In the genomic region with DNA sequence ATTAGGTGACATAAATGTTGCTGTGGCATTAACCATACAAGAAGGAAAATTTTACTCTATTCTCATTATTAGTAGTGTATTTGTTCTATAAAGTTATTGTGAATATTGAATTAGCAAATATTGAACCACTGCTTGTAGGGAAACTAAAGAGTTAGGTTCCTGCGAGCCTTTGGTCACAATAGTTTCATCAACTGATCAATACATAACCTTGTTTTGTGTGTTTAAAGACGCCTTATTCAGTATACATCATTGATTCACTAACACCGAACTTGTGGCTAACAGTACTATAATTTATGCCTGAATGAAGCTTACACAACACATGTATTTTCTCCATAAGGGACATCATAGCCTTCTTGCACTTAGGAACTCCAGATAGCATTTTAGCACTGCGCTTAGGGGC, we compare ENCODE assay signal across 14 cellular contexts. TPM values are rescaled to one million over a fixed set of nuclear protein-coding genes. Genes with fewer than 3 reads are reported as not detected.
DNase-seq lines count a peak whose midpoint lies in the region; ATAC-seq, FAIRE-seq and TF ChIP-seq lines count a peak whose summit lies in the region.
"Had no signal": no experiment of that assay in that cellular context is flagged by ENCODE, and none has a peak within 500 bp of the region (broad histone marks: within the 10 kb centered on the region; RNA-seq: fewer than 3 reads in every experiment).

No MANE protein-coding gene starts in this region.

- peak overlapping the region in 2 of 3 donors; percentile 39 to 56 for H3K27ac Mint-ChIP-seq in CD4-positive, CD25-positive, alpha-beta regulatory T cell
- H3K27ac Mint-ChIP-seq in CD4-positive, alpha-beta memory T cell, result peak overlapping the region in 2 of 7 donors; percentile 5 to 32

- peaks cover 46% of the 10 kb centered on the region for H3K4me1 ChIP-seq in A549
- H3K4me1 ChIP-seq in CD4-positive, CD25-positive, alpha-beta regulatory T cell (ENCODE audit: control insufficient read depth, insufficient read depth, low read length, poor library complexity, severe bottlenecking), result peaks cover 45% of the 10 kb centered on the region
- H3K4me1 ChIP-seq in small intestine (ENCODE audit: control insufficient read depth in 2 of 2, insufficient read depth in 1 of 2, low read depth in 1 of 2, low read length in 1 of 2), result no peaks in the 10 kb centered on the region
- peaks cover 36% of the 10 kb centered on the region for H3K4me1 ChIP-seq in CD4-positive, alpha-beta memory T cell (ENCODE audit: insufficient read depth, low read length)
- H3K4me1 ChIP-seq: BLaER1 had no signal

- FAIRE-seq in A549 (lab: Jason Lieb, UNC) (no peak), small intestine (lab: Jason Lieb, UNC) (no peak)
- FAIRE-seq: D721Med, G401.6, GM12891, H1 had no signal

- no peak overlapping the region for H3K4me3 ChIP-seq in A549
- H3K4me3 ChIP-seq in CD4-positive, CD25-positive, alpha-beta regulatory T cell (ENCODE audit: low read depth, low read length), result no peak overlapping the region
- H3K4me3 ChIP-seq in SK-N-MC, result no peak overlapping the region
- H3K4me3 ChIP-seq in WERI-Rb-1 (ENCODE audit: low read depth, low read length), result no peak overlapping the region
- H3K4me3 ChIP-seq in small intestine (ENCODE audit: low read depth in 1 of 2, low read length in 2 of 2), result no peak overlapping the region
- no peak overlapping the region for H3K4me3 ChIP-seq in CD4-positive, alpha-beta memory T cell (ENCODE audit: low read length in 2 of 2)
- H3K4me3 ChIP-seq: BLaER1, HAP-1 had no signal

- H3K27ac ChIP-seq in A549, result no peak overlapping the region
- no peak overlapping the region for H3K27ac ChIP-seq in CD4-positive, CD25-positive, alpha-beta regulatory T cell (ENCODE audit: insufficient read depth, low read length, poor library complexity, severe bottlenecking)
- peak overlapping the region; percentile 71 for H3K27ac ChIP-seq in SK-N-MC
- no peak overlapping the region for H3K27ac ChIP-seq in WERI-Rb-1
- H3K27ac ChIP-seq in small intestine (ENCODE audit: low read depth in 1 of 2, low read length in 1 of 2), result no peak overlapping the region
- H3K27ac ChIP-seq in CD4-positive, alpha-beta memory T cell (ENCODE audit: low read depth, low read length), result no peak overlapping the region
- H3K27ac ChIP-seq: BLaER1 had no signal

- no peak for TF ChIP-seq CTCF in A549 (IDR thresholded peaks at IDR 0.05)
- TF ChIP-seq CTCF in WERI-Rb-1 (IDR thresholded peaks at IDR 0.05; ENCODE audit: low read depth, low read length), result no peak

- CTCF ChIA-PET in A549 (lab: Yijun Ruan, JAX), result interaction anchor here (1.4 kb wide), 1 partner anchor 8 kb away, joined by 5 read pairs; no protein-coding TSS in a partner anchor
- CTCF ChIA-PET in CD4-positive, alpha-beta memory T cell (lab: Charles Lee; ENCODE audit: partially characterized antibody), result no interaction called here

- no peak for TF ChIP-seq RAD21 in A549 (conservative IDR thresholded peaks at IDR 0.05 in 1 of 2, IDR thresholded peaks at IDR 0.05 in 1 of 2)

- H3K27me3 ChIP-seq in CD4-positive, CD25-positive, alpha-beta regulatory T cell (ENCODE audit: control insufficient read depth, insufficient read depth, low read length), result no peaks in the 10 kb centered on the region
- H3K27me3 ChIP-seq in WERI-Rb-1 (ENCODE audit: insufficient read depth, low read depth, severe bottlenecking) (no peaks in the 10 kb centered on the region), small intestine (ENCODE audit: control insufficient read depth in 2 of 2, insufficient read depth in 2 of 2, low read length in 2 of 2) (no peaks in the 10 kb centered on the region)
- H3K27me3 ChIP-seq in CD4-positive, alpha-beta memory T cell (ENCODE audit: insufficient read depth, low read length), result no peaks in the 10 kb centered on the region
- H3K27me3 ChIP-seq: BLaER1 had no signal

- TF ChIP-seq POLR2A in A549 (IDR thresholded peaks at IDR 0.05; ENCODE audit: low read length), result no peak

- H3K9ac ChIP-seq in SK-N-MC (ENCODE audit: insufficient read length), result no peak overlapping the region
- H3K9ac ChIP-seq: BLaER1 had no signal

- intact Hi-C loops in CD4-positive, alpha-beta memory T cell (cut with micrococcal nuclease), result no loop called here

- peaks cover 8% of the 10 kb centered on the region for H3K36me3 Mint-ChIP-seq in CD4-positive, CD25-positive, alpha-beta regulatory T cell
- H3K36me3 Mint-ChIP-seq in CD4-positive, alpha-beta memory T cell, result peaks cover 18 to 26% of the 10 kb centered on the region in 2 donors

- H3K4me3 Mint-ChIP-seq in CD4-positive, CD25-positive, alpha-beta regulatory T cell, result peak overlapping the region in 1 of 4 donors; percentile 40
- H3K4me3 Mint-ChIP-seq in CD4-positive, alpha-beta memory T cell, result no peak overlapping the region

- no peaks in the 10 kb centered on the region for H3K27me3 Mint-ChIP-seq in CD4-positive, CD25-positive, alpha-beta regulatory T cell
- H3K27me3 Mint-ChIP-seq in CD4-positive, alpha-beta memory T cell, result no peaks in the 10 kb centered on the region

- ATAC-seq in A549, result no peak
- ATAC-seq in CD4-positive, CD25-positive, alpha-beta regulatory T cell (ENCODE audit: low read depth in 2 of 2), result no peak

- peaks cover 2% of the 10 kb centered on the region for H3K36me3 ChIP-seq in CD4-positive, CD25-positive, alpha-beta regulatory T cell (ENCODE audit: control insufficient read depth, insufficient read depth, low read length)
- H3K36me3 ChIP-seq in SK-N-MC (ENCODE audit: insufficient read depth, low read length), result peaks cover 20% of the 10 kb centered on the region
- H3K36me3 ChIP-seq in WERI-Rb-1, result peaks cover 18% of the 10 kb centered on the region
- H3K36me3 ChIP-seq in small intestine (ENCODE audit: control insufficient read depth in 2 of 2, insufficient read depth in 2 of 2, low read length in 2 of 2), result peaks cover 0 to 4% of the 10 kb centered on the region in 2 donors
- peaks cover 3% of the 10 kb centered on the region for H3K36me3 ChIP-seq in CD4-positive, alpha-beta memory T cell (ENCODE audit: insufficient read depth, low read length)

- POLR2A ChIA-PET in A549 (lab: Yijun Ruan, JAX), result no interaction called here
- POLR2A ChIA-PET in CD4-positive, alpha-beta memory T cell (lab: Charles Lee; ENCODE audit: partially characterized antibody), result no interaction called here

- peaks cover 44 to 74% (median 61%) of the 10 kb centered on the region in 4 donors for H3K4me1 Mint-ChIP-seq in CD4-positive, CD25-positive, alpha-beta regulatory T cell
- peaks cover 34 to 67% (median 42%) of the 10 kb centered on the region in 4 donors for H3K4me1 Mint-ChIP-seq in CD4-positive, alpha-beta memory T cell

- H3K4me2 ChIP-seq in A549, result peak overlapping the region; percentile 25; the same call in 2 of the 3 replicates
- H3K4me2 ChIP-seq: BLaER1 had no signal

- H3K9me3 Mint-ChIP-seq in CD4-positive, CD25-positive, alpha-beta regulatory T cell, result no peaks in the 10 kb centered on the region
- no peaks in the 10 kb centered on the region for H3K9me3 Mint-ChIP-seq in CD4-positive, alpha-beta memory T cell

- TF ChIP-seq EP300 in A549 (IDR thresholded peaks at IDR 0.05), result no peak

- DNase-seq in A549 (ENCODE audit: low read depth in 1 of 2, low spot score in 1 of 2) (no peak), SK-N-MC (ENCODE audit: low read depth, low spot score) (peak; percentile 1), WERI-Rb-1 (no peak), small intestine (no peak)
- no peak for DNase-seq in CD4-positive, CD25-positive, alpha-beta regulatory T cell
- DNase-seq in CD4-positive, alpha-beta memory T cell, result no peak
- DNase-seq: Caco-2, KG1 had no signal

- 86% methylated on average over 4 of the region's 4 CpGs for WGBS in A549 (ENCODE audit: missing lambda C conversion rate)
- 91 to 92% (median 92%) methylated on average over 4 of the region's 4 CpGs for WGBS in small intestine, 3 donors

- H3K9me3 ChIP-seq in A549, result no peaks in the 10 kb centered on the region
- H3K9me3 ChIP-seq in CD4-positive, CD25-positive, alpha-beta regulatory T cell (ENCODE audit: control insufficient read depth in 2 of 2, low read length in 2 of 2), result no peaks in the 10 kb centered on the region
- H3K9me3 ChIP-seq in SK-N-MC (ENCODE audit: low read depth, low read length), result no peaks in the 10 kb centered on the region
- no peaks in the 10 kb centered on the region for H3K9me3 ChIP-seq in WERI-Rb-1 (ENCODE audit: severe bottlenecking)
- H3K9me3 ChIP-seq in small intestine (ENCODE audit: control insufficient read depth, low read depth), result no peaks in the 10 kb centered on the region
- no peaks in the 10 kb centered on the region for H3K9me3 ChIP-seq in CD4-positive, alpha-beta memory T cell (ENCODE audit: control insufficient read depth in 1 of 2, low read length in 2 of 2)
- H3K9me3 ChIP-seq: BLaER1, Caco-2, HAP-1 had no signal

TF ChIP-seq in A549, 52 proteins besides CTCF, POLR2A, EP300 and RAD21 (continues in another document):
- no peak for TF ChIP-seq KDM1A (IDR thresholded peaks at IDR 0.05; ENCODE audit: low read depth)
- TF ChIP-seq CEBPB (IDR thresholded peaks at IDR 0.05), result no peak
- TF ChIP-seq, protein P1, sequence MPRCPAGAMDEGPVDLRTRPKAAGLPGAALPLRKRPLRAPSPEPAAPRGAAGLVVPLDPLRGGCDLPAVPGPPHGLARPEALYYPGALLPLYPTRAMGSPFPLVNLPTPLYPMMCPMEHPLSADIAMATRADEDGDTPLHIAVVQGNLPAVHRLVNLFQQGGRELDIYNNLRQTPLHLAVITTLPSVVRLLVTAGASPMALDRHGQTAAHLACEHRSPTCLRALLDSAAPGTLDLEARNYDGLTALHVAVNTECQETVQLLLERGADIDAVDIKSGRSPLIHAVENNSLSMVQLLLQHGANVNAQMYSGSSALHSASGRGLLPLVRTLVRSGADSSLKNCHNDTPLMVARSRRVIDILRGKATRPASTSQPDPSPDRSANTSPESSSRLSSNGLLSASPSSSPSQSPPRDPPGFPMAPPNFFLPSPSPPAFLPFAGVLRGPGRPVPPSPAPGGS (IDR thresholded peaks at IDR 0.05), result no peak
- TF ChIP-seq BHLHE40 (IDR thresholded peaks at IDR 0.05; ENCODE audit: low read depth, low read length), result no peak
- TF ChIP-seq CHD2 (IDR thresholded peaks at IDR 0.05; ENCODE audit: low read length, partially characterized antibody), result no peak

RNA-seq across cellular contexts. Expression of a gene that starts 36.9 kb away (rescaled TPM):
- 29.2 and 32.5 TPM in 2 replicates for polyA plus RNA-seq in A549 (2011; rRNA removed)
- polyA plus RNA-seq in A549 (2012; cell fraction: cytosol; rRNA removed), result 4.9 and 5.8 TPM in 2 replicates
- 3.6 and 6.1 TPM in 2 replicates for polyA plus RNA-seq in A549 (2012; cell fraction: nucleus; rRNA removed)
- 14.0 to 15.0 TPM (median 14.9 TPM) in 3 replicates for polyA plus RNA-seq in A549 (2017; fragmentation: RNase III; extraction: RNeasy Plus Mini Kit Qiagen cat#74134 plus additional on column Dnase treatment)
- 12.0 and 14.3 TPM in 2 replicates for polyA minus RNA-seq in A549 (2011; rRNA and poly(A)+ RNA removed)
- total RNA-seq in CD4-positive, CD25-positive, alpha-beta regulatory T cell, result 20.7 TPM
- polyA plus RNA-seq in CD4-positive, CD25-positive, alpha-beta regulatory T cell, result 10 to 100 TPM in 3 of 4 donors, 1 to 10 TPM in 1; 6.4 to 13.6 (median 11.3) TPM
- polyA plus RNA-seq in small intestine, result 10 to 100 TPM; 12.3 to 21.7 (median 13.5) TPM
- total RNA-seq in CD4-positive, alpha-beta memory T cell, result 10 to 100 TPM; 15.2 to 16.4 TPM
- 1 to 10 TPM; 4.0 to 9.1 TPM for polyA plus RNA-seq in CD4-positive, alpha-beta memory T cell
